ENCODE assay signal across 1 cellular context in the genomic region with DNA sequence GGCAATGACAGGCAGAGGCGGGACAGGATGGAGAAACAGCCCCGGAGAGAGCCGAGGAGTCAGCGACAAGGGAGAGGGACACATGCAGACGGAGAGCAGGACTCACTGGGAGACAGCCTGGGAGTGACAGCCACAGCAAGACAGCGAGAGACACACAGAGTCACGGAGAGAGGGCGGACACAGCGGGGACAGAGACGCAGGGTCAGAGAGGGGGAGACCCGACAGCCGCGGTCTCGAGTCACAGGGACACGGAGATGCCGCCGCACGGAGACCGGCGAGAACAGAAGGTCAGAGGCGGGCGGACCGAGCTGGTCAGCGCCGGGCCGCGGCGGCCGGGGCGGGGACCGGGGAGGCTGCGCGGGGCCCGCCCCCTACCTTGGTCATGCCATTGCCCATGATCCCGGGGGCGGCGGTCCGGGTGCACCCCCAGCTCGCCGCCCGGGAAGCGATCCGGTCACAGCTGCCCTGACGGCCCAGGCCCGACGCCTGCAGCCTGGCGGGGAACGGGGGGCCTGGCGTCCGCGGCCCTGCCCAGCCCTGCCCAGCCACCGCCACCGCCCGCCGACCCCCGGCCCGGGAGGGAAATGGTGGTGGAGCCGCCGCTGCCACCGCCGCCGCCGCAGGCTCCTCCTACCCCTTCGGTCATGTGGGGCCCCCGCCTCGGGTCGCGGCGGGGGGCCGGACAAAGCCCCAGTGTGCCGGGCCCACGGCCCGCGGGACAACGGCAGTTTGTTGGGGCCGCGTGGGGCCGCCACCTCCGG.
TF ChIP-seq lines count a peak whose summit lies in the region.

A gene with protein sequence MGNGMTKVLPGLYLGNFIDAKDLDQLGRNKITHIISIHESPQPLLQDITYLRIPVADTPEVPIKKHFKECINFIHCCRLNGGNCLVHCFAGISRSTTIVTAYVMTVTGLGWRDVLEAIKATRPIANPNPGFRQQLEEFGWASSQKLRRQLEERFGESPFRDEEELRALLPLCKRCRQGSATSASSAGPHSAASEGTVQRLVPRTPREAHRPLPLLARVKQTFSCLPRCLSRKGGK (minus strand): TSS at position 586 of the 761 bp plus-strand sequence. CDS start 190 bp downstream, at position 396.
A gene with protein sequence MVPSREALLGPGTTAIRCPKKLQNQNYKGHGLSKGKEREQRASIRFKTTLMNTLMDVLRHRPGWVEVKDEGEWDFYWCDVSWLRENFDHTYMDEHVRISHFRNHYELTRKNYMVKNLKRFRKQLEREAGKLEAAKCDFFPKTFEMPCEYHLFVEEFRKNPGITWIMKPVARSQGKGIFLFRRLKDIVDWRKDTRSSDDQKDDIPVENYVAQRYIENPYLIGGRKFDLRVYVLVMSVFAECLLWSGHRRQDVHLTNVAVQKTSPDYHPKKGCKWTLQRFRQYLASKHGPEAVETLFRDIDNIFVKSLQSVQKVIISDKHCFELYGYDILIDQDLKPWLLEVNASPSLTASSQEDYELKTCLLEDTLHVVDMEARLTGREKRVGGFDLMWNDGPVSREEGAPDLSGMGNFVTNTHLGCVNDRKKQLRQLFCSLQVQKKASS (plus strand): TSS at position 693 of the 761 bp plus-strand sequence. CDS start 493 bp downstream, outside the sequence.

TF ChIP-seq in SK-N-SH, 30 proteins besides CTCF, POLR2A, EP300 and RAD21:
- no peak for TF ChIP-seq SMC3 (IDR thresholded peaks at IDR 0.05; ENCODE audit: low read depth, low read length)
- peak; percentile 43 for TF ChIP-seq NRF1 (IDR thresholded peaks at IDR 0.05; ENCODE audit: low read depth, low read length)
- TF ChIP-seq, protein P1, sequence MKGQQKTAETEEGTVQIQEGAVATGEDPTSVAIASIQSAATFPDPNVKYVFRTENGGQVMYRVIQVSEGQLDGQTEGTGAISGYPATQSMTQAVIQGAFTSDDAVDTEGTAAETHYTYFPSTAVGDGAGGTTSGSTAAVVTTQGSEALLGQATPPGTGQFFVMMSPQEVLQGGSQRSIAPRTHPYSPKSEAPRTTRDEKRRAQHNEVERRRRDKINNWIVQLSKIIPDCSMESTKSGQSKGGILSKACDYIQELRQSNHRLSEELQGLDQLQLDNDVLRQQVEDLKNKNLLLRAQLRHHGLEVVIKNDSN (IDR thresholded peaks at IDR 0.05; ENCODE audit: borderline replicate concordance, low read depth), result peak; percentile 54
- TF ChIP-seq MXI1 (IDR thresholded peaks at IDR 0.05; ENCODE audit: low read depth, low read length), result peak; percentile 74
